16 cellular contexts compared by ENCODE assay signal in the genomic region with DNA sequence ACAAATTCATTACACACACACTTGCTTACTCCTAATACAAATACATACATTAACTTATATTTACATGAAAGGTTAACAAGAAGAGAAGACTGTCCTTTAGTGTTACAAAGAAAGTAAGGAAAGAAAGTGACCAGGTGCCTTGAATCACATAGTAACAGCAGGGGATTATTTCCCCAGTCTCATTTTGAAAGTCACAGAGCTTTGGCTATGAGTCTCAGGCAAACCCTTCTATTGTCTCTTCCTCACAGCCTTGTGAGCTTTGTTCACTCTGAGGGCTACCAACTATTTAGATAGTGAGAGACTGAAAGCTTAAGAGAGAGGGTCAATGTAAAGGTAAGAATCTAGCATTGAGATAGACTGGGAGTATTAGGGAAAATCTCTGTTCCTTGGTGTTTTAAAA.
DNase-seq lines count a peak whose midpoint lies in the region; ATAC-seq and TF ChIP-seq lines count a peak whose summit lies in the region.
"Had no signal": no experiment of that assay in that cellular context is flagged by ENCODE, and none has a peak within 500 bp of the region (broad histone marks: within the 10 kb centered on the region; RNA-seq: fewer than 3 reads in every experiment).

No MANE protein-coding gene starts in this region.

- POLR2A ChIA-PET in WTC11 (lab: Charles Lee), result no interaction called here

- CTCF ChIA-PET in WTC11 (lab: Charles Lee), result no interaction called here
- CTCF ChIA-PET in activated naive CD4-positive, alpha-beta T cell treated with anti-CD3 and anti-CD28 coated beads for 36 hours (lab: Charles Lee), result no interaction called here

- H3K36me3 Mint-ChIP-seq in WTC11, result no peaks in the 10 kb centered on the region
- H3K36me3 Mint-ChIP-seq in T-helper 2 cell treated with Interferon-gamma antibody and Interleukin-4, amounts not matched to agents 5 μg/mL and 100 μg/mL, for 36 hours (ENCODE audit: low read depth), result no peaks in the 10 kb centered on the region
- peaks cover 4% of the 10 kb centered on the region for H3K36me3 Mint-ChIP-seq in activated naive CD4-positive, alpha-beta T cell treated with anti-CD3 and anti-CD28 coated beads for 36 hours (ENCODE audit: low read depth)

- peak overlapping the region; percentile 45; the same call in 1 of the 2 replicates for H3K27ac Mint-ChIP-seq in WTC11
- H3K27ac Mint-ChIP-seq in T-helper 2 cell treated with Interferon-gamma antibody and Interleukin-4, amounts not matched to agents 5 μg/mL and 100 μg/mL, for 36 hours, result no peak overlapping the region
- no peak overlapping the region for H3K27ac Mint-ChIP-seq in activated naive CD4-positive, alpha-beta T cell treated with anti-CD3 and anti-CD28 coated beads for 36 hours

- no peak overlapping the region for H3K4me3 Mint-ChIP-seq in WTC11
- no peak overlapping the region for H3K4me3 Mint-ChIP-seq in T-helper 2 cell treated with Interferon-gamma antibody and Interleukin-4, amounts not matched to agents 5 μg/mL and 100 μg/mL, for 36 hours
- no peak overlapping the region for H3K4me3 Mint-ChIP-seq in activated naive CD4-positive, alpha-beta T cell treated with anti-CD3 and anti-CD28 coated beads for 36 hours
- H3K4me3 Mint-ChIP-seq: CD4-positive, alpha-beta memory T cell had no signal

- TF ChIP-seq CTCF in WTC11 (IDR thresholded peaks at IDR 0.05), result no peak

- no peak for DNase-seq in WTC11 (ENCODE audit: low spot score)
- peak; percentile 24 for DNase-seq in iPS-NIHi7 (ENCODE audit: extremely low spot score)
- DNase-seq in NCI-H446 (lab: John Stamatoyannopoulos, UW), result no peak
- DNase-seq in T-helper 2 cell treated with Interferon-gamma antibody and Interleukin-4, amounts not matched to agents 5 μg/mL and 100 μg/mL, for 36 hours (ENCODE audit: low spot score), result no peak
- DNase-seq in NCI-H748 (lab: John Stamatoyannopoulos, UW; ENCODE audit: unreplicated experiment), result no peak
- DNase-seq in activated naive CD4-positive, alpha-beta T cell treated with anti-CD3 and anti-CD28 coated beads for 36 hours, result no peak
- DNase-seq: CD4-positive, alpha-beta memory T cell; DMS79; MG63; NCI-H1105 treated with DMSO at 0.1 percent for 48 hours; NCI-H187 treated with DMSO at 0.1 percent for 48 hours; NCI-H345; NCI-H748 treated with DMSO at 0.1 percent for 48 hours; PC-9 had no signal

- ATAC-seq in GM18519 (IDR thresholded peaks at IDR 0.05; ENCODE audit: low FRiP score, unreplicated experiment), result peak; percentile 54
- ATAC-seq in HG02852 (IDR thresholded peaks at IDR 0.05; ENCODE audit: unreplicated experiment), result peak; percentile 68
- ATAC-seq in WTC11, result peak; percentile 95

- H3K9me3 Mint-ChIP-seq in WTC11, result no peaks in the 10 kb centered on the region
- H3K9me3 Mint-ChIP-seq in T-helper 2 cell treated with Interferon-gamma antibody and Interleukin-4, amounts not matched to agents 5 μg/mL and 100 μg/mL, for 36 hours, result no peaks in the 10 kb centered on the region
- no peaks in the 10 kb centered on the region for H3K9me3 Mint-ChIP-seq in activated naive CD4-positive, alpha-beta T cell treated with anti-CD3 and anti-CD28 coated beads for 36 hours
- H3K9me3 Mint-ChIP-seq: CD4-positive, alpha-beta memory T cell had no signal

- intact Hi-C loops in activated naive CD4-positive, alpha-beta T cell treated with anti-CD3 and anti-CD28 coated beads for 36 hours (cut with micrococcal nuclease), result no loop called here

- peaks cover 29% of the 10 kb centered on the region for H3K4me1 Mint-ChIP-seq in WTC11
- H3K4me1 Mint-ChIP-seq in T-helper 2 cell treated with Interferon-gamma antibody and Interleukin-4, amounts not matched to agents 5 μg/mL and 100 μg/mL, for 36 hours (ENCODE audit: low read depth), result no peaks in the 10 kb centered on the region
- H3K4me1 Mint-ChIP-seq in activated naive CD4-positive, alpha-beta T cell treated with anti-CD3 and anti-CD28 coated beads for 36 hours (ENCODE audit: low read depth), result no peaks in the 10 kb centered on the region
- H3K4me1 Mint-ChIP-seq: CD4-positive, alpha-beta memory T cell had no signal

- H3K27me3 Mint-ChIP-seq in WTC11 (ENCODE audit: low read depth), result no peaks in the 10 kb centered on the region
- no peaks in the 10 kb centered on the region for H3K27me3 Mint-ChIP-seq in T-helper 2 cell treated with Interferon-gamma antibody and Interleukin-4, amounts not matched to agents 5 μg/mL and 100 μg/mL, for 36 hours (ENCODE audit: low read depth)
- no peaks in the 10 kb centered on the region for H3K27me3 Mint-ChIP-seq in activated naive CD4-positive, alpha-beta T cell treated with anti-CD3 and anti-CD28 coated beads for 36 hours (ENCODE audit: low read depth)
- H3K27me3 Mint-ChIP-seq: CD4-positive, alpha-beta memory T cell had no signal

TF ChIP-seq in WTC11, 78 proteins besides CTCF, POLR2A, EP300 and RAD21 (continues in another document):
- TF ChIP-seq, protein P1, sequence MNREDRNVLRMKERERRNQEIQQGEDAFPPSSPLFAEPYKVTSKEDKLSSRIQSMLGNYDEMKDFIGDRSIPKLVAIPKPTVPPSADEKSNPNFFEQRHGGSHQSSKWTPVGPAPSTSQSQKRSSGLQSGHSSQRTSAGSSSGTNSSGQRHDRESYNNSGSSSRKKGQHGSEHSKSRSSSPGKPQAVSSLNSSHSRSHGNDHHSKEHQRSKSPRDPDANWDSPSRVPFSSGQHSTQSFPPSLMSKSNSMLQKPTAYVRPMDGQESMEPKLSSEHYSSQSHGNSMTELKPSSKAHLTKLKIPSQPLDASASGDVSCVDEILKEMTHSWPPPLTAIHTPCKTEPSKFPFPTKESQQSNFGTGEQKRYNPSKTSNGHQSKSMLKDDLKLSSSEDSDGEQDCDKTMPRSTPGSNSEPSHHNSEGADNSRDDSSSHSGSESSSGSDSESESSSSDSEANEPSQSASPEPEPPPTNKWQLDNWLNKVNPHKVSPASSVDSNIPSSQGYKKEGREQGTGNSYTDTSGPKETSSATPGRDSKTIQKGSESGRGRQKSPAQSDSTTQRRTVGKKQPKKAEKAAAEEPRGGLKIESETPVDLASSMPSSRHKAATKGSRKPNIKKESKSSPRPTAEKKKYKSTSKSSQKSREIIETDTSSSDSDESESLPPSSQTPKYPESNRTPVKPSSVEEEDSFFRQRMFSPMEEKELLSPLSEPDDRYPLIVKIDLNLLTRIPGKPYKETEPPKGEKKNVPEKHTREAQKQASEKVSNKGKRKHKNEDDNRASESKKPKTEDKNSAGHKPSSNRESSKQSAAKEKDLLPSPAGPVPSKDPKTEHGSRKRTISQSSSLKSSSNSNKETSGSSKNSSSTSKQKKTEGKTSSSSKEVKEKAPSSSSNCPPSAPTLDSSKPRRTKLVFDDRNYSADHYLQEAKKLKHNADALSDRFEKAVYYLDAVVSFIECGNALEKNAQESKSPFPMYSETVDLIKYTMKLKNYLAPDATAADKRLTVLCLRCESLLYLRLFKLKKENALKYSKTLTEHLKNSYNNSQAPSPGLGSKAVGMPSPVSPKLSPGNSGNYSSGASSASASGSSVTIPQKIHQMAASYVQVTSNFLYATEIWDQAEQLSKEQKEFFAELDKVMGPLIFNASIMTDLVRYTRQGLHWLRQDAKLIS (CRISPR knock-in tag; IDR thresholded peaks at IDR 0.05; ENCODE audit: borderline replicate concordance), result no peak
- TF ChIP-seq, protein P2, sequence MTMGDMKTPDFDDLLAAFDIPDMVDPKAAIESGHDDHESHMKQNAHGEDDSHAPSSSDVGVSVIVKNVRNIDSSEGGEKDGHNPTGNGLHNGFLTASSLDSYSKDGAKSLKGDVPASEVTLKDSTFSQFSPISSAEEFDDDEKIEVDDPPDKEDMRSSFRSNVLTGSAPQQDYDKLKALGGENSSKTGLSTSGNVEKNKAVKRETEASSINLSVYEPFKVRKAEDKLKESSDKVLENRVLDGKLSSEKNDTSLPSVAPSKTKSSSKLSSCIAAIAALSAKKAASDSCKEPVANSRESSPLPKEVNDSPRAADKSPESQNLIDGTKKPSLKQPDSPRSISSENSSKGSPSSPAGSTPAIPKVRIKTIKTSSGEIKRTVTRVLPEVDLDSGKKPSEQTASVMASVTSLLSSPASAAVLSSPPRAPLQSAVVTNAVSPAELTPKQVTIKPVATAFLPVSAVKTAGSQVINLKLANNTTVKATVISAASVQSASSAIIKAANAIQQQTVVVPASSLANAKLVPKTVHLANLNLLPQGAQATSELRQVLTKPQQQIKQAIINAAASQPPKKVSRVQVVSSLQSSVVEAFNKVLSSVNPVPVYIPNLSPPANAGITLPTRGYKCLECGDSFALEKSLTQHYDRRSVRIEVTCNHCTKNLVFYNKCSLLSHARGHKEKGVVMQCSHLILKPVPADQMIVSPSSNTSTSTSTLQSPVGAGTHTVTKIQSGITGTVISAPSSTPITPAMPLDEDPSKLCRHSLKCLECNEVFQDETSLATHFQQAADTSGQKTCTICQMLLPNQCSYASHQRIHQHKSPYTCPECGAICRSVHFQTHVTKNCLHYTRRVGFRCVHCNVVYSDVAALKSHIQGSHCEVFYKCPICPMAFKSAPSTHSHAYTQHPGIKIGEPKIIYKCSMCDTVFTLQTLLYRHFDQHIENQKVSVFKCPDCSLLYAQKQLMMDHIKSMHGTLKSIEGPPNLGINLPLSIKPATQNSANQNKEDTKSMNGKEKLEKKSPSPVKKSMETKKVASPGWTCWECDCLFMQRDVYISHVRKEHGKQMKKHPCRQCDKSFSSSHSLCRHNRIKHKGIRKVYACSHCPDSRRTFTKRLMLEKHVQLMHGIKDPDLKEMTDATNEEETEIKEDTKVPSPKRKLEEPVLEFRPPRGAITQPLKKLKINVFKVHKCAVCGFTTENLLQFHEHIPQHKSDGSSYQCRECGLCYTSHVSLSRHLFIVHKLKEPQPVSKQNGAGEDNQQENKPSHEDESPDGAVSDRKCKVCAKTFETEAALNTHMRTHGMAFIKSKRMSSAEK (CRISPR knock-in tag; IDR thresholded peaks at IDR 0.05; ENCODE audit: borderline replicate concordance), result no peak
- TF ChIP-seq, protein P3, sequence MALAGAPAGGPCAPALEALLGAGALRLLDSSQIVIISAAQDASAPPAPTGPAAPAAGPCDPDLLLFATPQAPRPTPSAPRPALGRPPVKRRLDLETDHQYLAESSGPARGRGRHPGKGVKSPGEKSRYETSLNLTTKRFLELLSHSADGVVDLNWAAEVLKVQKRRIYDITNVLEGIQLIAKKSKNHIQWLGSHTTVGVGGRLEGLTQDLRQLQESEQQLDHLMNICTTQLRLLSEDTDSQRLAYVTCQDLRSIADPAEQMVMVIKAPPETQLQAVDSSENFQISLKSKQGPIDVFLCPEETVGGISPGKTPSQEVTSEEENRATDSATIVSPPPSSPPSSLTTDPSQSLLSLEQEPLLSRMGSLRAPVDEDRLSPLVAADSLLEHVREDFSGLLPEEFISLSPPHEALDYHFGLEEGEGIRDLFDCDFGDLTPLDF (CRISPR knock-in tag; IDR thresholded peaks at IDR 0.05), result no peak
- TF ChIP-seq FOXK1 (CRISPR knock-in tag; IDR thresholded peaks at IDR 0.05), result no peak
- TF ChIP-seq TEAD4 (CRISPR knock-in tag; IDR thresholded peaks at IDR 0.05), result no peak
- no peak for TF ChIP-seq NFE2L1 (CRISPR knock-in tag; IDR thresholded peaks at IDR 0.05)
- no peak for TF ChIP-seq GRHL2 (CRISPR knock-in tag; IDR thresholded peaks at IDR 0.05; ENCODE audit: insufficient replicate concordance, severe bottlenecking)
- TF ChIP-seq HMGA2 (CRISPR knock-in tag; IDR thresholded peaks at IDR 0.05), result no peak
- no peak for TF ChIP-seq RELA (CRISPR knock-in tag; IDR thresholded peaks at IDR 0.05; ENCODE audit: borderline replicate concordance)
- TF ChIP-seq KAT7 (CRISPR knock-in tag; IDR thresholded peaks at IDR 0.05; ENCODE audit: borderline replicate concordance), result no peak
